ENCODE assay signal across 1 cellular context in the genomic region with DNA sequence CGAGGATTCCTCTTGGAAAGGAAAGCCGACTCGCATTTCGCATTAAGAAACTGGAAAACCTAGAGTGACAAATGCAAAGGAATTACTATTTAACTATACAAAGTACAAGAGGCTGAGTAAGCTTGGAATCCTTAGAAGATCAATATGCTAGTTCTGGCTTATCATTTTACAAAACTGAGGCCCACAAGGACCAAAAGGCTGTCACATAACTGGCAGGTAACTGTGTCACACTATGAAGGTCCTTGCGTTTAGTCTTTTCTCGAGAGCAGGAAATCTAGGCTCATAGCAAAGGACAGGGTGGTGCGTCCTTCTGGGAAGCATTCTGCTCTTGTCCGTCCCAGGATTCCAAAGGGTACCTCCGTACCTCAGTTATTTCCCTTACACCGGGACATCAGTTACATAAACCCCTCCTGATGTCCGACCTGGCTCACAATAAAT.
TF ChIP-seq lines count a peak whose summit lies in the region.

No MANE protein-coding gene starts in this region.

TF ChIP-seq in HEK293, 187 proteins besides CTCF, POLR2A, EP300 and RAD21 (continued from another document):
- no peak for TF ChIP-seq ZNF140 (tag by site-specific recombination; IDR thresholded peaks at IDR 0.05)
- no peak for TF ChIP-seq ZNF350 (tag by site-specific recombination; IDR thresholded peaks at IDR 0.05)
- no peak for TF ChIP-seq ZNF776 (tag by site-specific recombination; IDR thresholded peaks at IDR 0.05; ENCODE audit: borderline replicate concordance)
- TF ChIP-seq ZNF624 (tag by site-specific recombination; IDR thresholded peaks at IDR 0.05): no peak
- no peak for TF ChIP-seq GLIS2 (tag by site-specific recombination; IDR thresholded peaks at IDR 0.05)
